In the genomic region with DNA sequence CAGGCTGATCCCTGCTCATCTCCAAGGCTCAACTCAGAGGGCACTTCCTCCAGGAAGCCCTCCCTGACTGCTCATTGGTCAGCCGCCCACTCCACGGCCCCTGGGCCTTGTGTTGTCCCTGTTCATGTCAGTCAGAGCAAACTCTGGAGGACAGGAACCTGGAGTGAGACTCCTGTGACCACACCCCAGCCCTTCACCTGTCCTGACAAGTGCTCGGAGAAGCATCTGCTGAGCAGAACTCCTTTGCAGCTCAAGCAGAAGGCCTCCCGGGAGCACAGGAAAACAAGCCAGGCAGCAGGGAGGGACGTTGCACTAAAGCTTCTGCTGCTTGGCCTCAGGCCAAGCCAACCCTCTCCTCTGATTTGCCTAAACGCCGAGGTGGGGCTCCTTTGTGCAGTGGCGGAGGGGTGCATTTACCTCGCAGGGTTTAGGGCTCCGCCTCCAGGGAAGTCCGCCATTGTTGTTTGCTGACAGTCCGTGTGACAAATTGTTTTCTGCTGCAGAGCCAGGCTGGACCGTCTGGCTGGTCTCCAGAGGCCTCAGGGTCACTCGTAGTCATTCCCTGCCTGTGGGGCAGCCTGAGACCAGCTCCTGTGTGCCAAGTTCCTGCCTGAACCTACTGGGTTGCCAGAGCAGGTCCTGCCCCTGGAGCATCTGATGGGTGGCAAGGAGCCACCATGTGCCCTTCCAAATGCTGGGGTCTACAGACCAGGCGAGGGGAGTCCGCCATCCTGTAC, we compare ENCODE assay signal across 1 cellular context.
TF ChIP-seq lines count a peak whose summit lies in the region.

No MANE protein-coding gene starts in this region.

TF ChIP-seq in GM23338, 12 proteins besides CTCF, POLR2A, EP300 and RAD21 (continued from another document):
- no peak for TF ChIP-seq ZNF462 (CRISPR knock-in tag; IDR thresholded peaks at IDR 0.05)
- TF ChIP-seq, protein P1, sequence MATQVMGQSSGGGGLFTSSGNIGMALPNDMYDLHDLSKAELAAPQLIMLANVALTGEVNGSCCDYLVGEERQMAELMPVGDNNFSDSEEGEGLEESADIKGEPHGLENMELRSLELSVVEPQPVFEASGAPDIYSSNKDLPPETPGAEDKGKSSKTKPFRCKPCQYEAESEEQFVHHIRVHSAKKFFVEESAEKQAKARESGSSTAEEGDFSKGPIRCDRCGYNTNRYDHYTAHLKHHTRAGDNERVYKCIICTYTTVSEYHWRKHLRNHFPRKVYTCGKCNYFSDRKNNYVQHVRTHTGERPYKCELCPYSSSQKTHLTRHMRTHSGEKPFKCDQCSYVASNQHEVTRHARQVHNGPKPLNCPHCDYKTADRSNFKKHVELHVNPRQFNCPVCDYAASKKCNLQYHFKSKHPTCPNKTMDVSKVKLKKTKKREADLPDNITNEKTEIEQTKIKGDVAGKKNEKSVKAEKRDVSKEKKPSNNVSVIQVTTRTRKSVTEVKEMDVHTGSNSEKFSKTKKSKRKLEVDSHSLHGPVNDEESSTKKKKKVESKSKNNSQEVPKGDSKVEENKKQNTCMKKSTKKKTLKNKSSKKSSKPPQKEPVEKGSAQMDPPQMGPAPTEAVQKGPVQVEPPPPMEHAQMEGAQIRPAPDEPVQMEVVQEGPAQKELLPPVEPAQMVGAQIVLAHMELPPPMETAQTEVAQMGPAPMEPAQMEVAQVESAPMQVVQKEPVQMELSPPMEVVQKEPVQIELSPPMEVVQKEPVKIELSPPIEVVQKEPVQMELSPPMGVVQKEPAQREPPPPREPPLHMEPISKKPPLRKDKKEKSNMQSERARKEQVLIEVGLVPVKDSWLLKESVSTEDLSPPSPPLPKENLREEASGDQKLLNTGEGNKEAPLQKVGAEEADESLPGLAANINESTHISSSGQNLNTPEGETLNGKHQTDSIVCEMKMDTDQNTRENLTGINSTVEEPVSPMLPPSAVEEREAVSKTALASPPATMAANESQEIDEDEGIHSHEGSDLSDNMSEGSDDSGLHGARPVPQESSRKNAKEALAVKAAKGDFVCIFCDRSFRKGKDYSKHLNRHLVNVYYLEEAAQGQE (IDR thresholded peaks at IDR 0.05; ENCODE audit: unreplicated experiment) = no peak
- TF ChIP-seq JUNB (IDR thresholded peaks at IDR 0.05; ENCODE audit: unreplicated experiment) = no peak
- TF ChIP-seq NANOG (IDR thresholded peaks at IDR 0.05; ENCODE audit: borderline replicate concordance) = no peak
- no peak for TF ChIP-seq EZH2 (IDR thresholded peaks at IDR 0.05; ENCODE audit: low read depth, unreplicated experiment)
- no peak for TF ChIP-seq ZNF114 (CRISPR knock-in tag; IDR thresholded peaks at IDR 0.05)
